Comparison of ENCODE assay signal across 1 cellular context in the genomic region with DNA sequence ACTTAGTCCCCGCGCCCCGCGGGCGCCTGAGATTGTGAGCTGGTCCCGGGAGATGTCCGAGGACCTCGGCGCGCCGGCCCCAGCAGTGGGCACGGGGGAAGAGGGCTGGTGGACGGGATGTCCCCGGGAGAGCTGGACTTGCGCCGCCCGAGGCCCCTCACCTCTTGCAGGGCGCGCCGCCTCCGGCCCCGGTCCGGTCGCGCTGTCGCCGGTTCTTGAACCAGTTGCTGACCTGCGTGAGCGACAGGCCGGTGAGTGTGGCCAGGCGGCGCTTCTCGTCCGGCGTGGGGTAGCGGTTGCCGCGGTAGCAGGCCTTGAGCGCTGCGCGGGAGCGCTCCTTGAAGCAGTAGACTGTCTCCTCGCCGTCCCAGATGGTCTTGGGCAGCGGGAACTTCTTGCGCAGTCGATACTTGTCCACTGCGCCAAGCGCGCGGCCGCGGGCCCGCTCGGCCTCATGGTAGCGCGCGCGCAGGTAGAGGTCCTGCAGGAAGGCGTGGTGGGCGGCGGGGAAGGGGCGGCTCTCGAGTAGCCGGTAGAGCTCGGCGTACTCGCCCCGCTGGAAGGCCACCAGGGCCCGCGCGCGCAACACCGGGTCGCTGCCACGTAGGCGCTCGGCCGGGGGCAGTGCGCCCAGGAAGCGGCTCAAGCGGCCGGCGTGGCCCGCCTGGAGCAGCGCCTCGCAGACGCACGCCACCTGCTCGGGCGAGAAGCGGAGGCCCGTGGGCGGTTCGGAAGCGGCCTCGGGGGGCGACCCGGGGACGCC.
A peak's percentile ranks its signal among the peaks of the same experiment; 100 is the strongest.
TF ChIP-seq lines count a peak whose summit lies in the region.

No MANE protein-coding gene starts in this region.

TF ChIP-seq in K562, 482 proteins besides CTCF, POLR2A, EP300 and RAD21 (continued from another document and continues in another):
- TF ChIP-seq, protein P1, sequence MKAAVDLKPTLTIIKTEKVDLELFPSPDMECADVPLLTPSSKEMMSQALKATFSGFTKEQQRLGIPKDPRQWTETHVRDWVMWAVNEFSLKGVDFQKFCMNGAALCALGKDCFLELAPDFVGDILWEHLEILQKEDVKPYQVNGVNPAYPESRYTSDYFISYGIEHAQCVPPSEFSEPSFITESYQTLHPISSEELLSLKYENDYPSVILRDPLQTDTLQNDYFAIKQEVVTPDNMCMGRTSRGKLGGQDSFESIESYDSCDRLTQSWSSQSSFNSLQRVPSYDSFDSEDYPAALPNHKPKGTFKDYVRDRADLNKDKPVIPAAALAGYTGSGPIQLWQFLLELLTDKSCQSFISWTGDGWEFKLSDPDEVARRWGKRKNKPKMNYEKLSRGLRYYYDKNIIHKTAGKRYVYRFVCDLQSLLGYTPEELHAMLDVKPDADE (conservative IDR thresholded peaks at IDR 0.05; ENCODE audit: control insufficient read depth, low read depth, low read length): no peak; the same call in 1 of the 2 replicates
- TF ChIP-seq, protein P2, sequence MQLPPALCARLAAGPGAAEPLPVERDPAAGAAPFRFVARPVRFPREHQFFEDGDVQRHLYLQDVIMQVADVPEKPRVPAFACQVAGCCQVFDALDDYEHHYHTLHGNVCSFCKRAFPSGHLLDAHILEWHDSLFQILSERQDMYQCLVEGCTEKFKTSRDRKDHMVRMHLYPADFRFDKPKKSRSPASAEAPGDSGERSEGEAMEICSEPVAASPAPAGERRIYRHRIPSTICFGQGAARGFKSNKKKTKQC (CRISPR knock-in tag; IDR thresholded peaks at IDR 0.05): peak; percentile 75; the same call in 1 of the 2 replicates
- TF ChIP-seq KAT7 (CRISPR knock-in tag; IDR thresholded peaks at IDR 0.05; ENCODE audit: borderline replicate concordance) (no peak; the same call in 1 of the 2 replicates), FOXP1 (CRISPR knock-in tag; IDR thresholded peaks at IDR 0.05) (peak; percentile 21; the same call in 1 of the 2 replicates), LARP7 (IDR thresholded peaks at IDR 0.05) (no peak), ADNP (tag; IDR thresholded peaks at IDR 0.05) (no peak), ZBTB7A (IDR thresholded peaks at IDR 0.05; ENCODE audit: borderline replicate concordance, control insufficient read depth, low read depth, low read length) (no peak), ZNF324 (CRISPR knock-in tag; IDR thresholded peaks at IDR 0.05) (no peak), ZNF589 (CRISPR knock-in tag; IDR thresholded peaks at IDR 0.05; ENCODE audit: low read depth) (peak; percentile 42; the same call in 1 of the 2 replicates), ZBTB17 (CRISPR knock-in tag; IDR thresholded peaks at IDR 0.05) (no peak), PCBP1 (IDR thresholded peaks at IDR 0.05; ENCODE audit: low read depth, low read length, poor library complexity, severe bottlenecking) (peak; percentile 51), PHF20 (IDR thresholded peaks at IDR 0.05; ENCODE audit: partially characterized antibody) (no peak), ARID1B (IDR thresholded peaks at IDR 0.05) (no peak), NR3C1 (CRISPR knock-in tag; IDR thresholded peaks at IDR 0.05) (no peak), ZNF785 (CRISPR knock-in tag; IDR thresholded peaks at IDR 0.05) (no peak), HNRNPH1 (optimal IDR thresholded peaks at IDR 0.05; ENCODE audit: low read depth, low read length) (no peak), CXXC5 (CRISPR knock-in tag; IDR thresholded peaks at IDR 0.05) (peak; percentile 54), ZKSCAN8 (CRISPR knock-in tag; IDR thresholded peaks at IDR 0.05) (no peak), ZNF717 (CRISPR knock-in tag; IDR thresholded peaks at IDR 0.05) (no peak), SMARCA4 (IDR thresholded peaks at IDR 0.05) (no peak), PRMT5 (CRISPR knock-in tag; IDR thresholded peaks at IDR 0.05) (no peak), HIVEP1 (CRISPR knock-in tag; IDR thresholded peaks at IDR 0.05) (no peak), HNRNPL (IDR thresholded peaks at IDR 0.05; ENCODE audit: low read depth, low read length) (0 out of 2 replicates have a peak, but pooled peaks have one; percentile 56), ZNF140 (CRISPR knock-in tag; IDR thresholded peaks at IDR 0.05) (no peak), ZNF24 (IDR thresholded peaks at IDR 0.05) (0 out of 2 replicates have a peak, but pooled peaks have one; percentile 33), ZNF445 (CRISPR knock-in tag; IDR thresholded peaks at IDR 0.05; ENCODE audit: low read depth) (no peak), ZNF583 (CRISPR knock-in tag; IDR thresholded peaks at IDR 0.05) (no peak), ILK (tag; IDR thresholded peaks at IDR 0.05; ENCODE audit: borderline replicate concordance, low read depth) (no peak), KDM4B (IDR thresholded peaks at IDR 0.05; ENCODE audit: borderline replicate concordance in 2 of 2, low read depth in 1 of 2) (no peak), NR2C1 (IDR thresholded peaks at IDR 0.05) (no peak), NR2C1 (tag; IDR thresholded peaks at IDR 0.05) (no peak), ZNF408 (CRISPR knock-in tag; IDR thresholded peaks at IDR 0.05; ENCODE audit: low read depth) (no peak), THRAP3 (IDR thresholded peaks at IDR 0.05; ENCODE audit: borderline replicate concordance) (no peak), ZNF124 (CRISPR knock-in tag; IDR thresholded peaks at IDR 0.05) (no peak; the same call in 1 of the 2 replicates), HMGN3 (IDR thresholded peaks at IDR 0.05; ENCODE audit: borderline replicate concordance, extremely low read depth, insufficient read length, low read depth, low read length) (peak; percentile 18), SPI1 (IDR thresholded peaks at IDR 0.05; ENCODE audit: borderline replicate concordance, low read depth, low read length) (no peak), TRIM28 (IDR thresholded peaks at IDR 0.05) (no peak), PHB (CRISPR knock-in tag; IDR thresholded peaks at IDR 0.05) (no peak), WHSC1 (IDR thresholded peaks at IDR 0.05; ENCODE audit: low read length) (no peak), NFE2L1 (tag; IDR thresholded peaks at IDR 0.05; ENCODE audit: borderline replicate concordance, low read depth) (no peak), RBM14 (IDR thresholded peaks at IDR 0.05; ENCODE audit: borderline replicate concordance, insufficient read depth, low read depth, low read length) (no peak), ZNF77 (CRISPR knock-in tag; IDR thresholded peaks at IDR 0.05) (no peak), KHSRP (IDR thresholded peaks at IDR 0.05) (no peak), ZNF79 (CRISPR knock-in tag; IDR thresholded peaks at IDR 0.05; ENCODE audit: low read depth) (no peak), CEBPB (tag; IDR thresholded peaks at IDR 0.05) (no peak), SMAD1 (IDR thresholded peaks at IDR 0.05; ENCODE audit: low read depth, low read length, partially characterized antibody) (no peak), ARHGAP35 (IDR thresholded peaks at IDR 0.05; ENCODE audit: partially characterized antibody) (no peak), HLTF (IDR thresholded peaks at IDR 0.05) (no peak)
- TF ChIP-seq, protein P3, sequence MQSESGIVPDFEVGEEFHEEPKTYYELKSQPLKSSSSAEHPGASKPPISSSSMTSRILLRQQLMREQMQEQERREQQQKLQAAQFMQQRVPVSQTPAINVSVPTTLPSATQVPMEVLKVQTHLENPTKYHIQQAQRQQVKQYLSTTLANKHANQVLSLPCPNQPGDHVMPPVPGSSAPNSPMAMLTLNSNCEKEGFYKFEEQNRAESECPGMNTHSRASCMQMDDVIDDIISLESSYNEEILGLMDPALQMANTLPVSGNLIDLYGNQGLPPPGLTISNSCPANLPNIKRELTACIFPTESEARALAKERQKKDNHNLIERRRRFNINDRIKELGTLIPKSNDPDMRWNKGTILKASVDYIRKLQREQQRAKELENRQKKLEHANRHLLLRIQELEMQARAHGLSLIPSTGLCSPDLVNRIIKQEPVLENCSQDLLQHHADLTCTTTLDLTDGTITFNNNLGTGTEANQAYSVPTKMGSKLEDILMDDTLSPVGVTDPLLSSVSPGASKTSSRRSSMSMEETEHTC (IDR thresholded peaks at IDR 0.05): no peak
- TF ChIP-seq, protein P4, sequence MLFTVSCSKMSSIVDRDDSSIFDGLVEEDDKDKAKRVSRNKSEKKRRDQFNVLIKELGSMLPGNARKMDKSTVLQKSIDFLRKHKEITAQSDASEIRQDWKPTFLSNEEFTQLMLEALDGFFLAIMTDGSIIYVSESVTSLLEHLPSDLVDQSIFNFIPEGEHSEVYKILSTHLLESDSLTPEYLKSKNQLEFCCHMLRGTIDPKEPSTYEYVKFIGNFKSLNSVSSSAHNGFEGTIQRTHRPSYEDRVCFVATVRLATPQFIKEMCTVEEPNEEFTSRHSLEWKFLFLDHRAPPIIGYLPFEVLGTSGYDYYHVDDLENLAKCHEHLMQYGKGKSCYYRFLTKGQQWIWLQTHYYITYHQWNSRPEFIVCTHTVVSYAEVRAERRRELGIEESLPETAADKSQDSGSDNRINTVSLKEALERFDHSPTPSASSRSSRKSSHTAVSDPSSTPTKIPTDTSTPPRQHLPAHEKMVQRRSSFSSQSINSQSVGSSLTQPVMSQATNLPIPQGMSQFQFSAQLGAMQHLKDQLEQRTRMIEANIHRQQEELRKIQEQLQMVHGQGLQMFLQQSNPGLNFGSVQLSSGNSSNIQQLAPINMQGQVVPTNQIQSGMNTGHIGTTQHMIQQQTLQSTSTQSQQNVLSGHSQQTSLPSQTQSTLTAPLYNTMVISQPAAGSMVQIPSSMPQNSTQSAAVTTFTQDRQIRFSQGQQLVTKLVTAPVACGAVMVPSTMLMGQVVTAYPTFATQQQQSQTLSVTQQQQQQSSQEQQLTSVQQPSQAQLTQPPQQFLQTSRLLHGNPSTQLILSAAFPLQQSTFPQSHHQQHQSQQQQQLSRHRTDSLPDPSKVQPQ (CRISPR knock-in tag; IDR thresholded peaks at IDR 0.05; ENCODE audit: borderline replicate concordance): no peak
- TF ChIP-seq, protein P5, sequence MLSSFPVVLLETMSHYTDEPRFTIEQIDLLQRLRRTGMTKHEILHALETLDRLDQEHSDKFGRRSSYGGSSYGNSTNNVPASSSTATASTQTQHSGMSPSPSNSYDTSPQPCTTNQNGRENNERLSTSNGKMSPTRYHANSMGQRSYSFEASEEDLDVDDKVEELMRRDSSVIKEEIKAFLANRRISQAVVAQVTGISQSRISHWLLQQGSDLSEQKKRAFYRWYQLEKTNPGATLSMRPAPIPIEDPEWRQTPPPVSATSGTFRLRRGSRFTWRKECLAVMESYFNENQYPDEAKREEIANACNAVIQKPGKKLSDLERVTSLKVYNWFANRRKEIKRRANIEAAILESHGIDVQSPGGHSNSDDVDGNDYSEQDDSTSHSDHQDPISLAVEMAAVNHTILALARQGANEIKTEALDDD (IDR thresholded peaks at IDR 0.05): no peak
- TF ChIP-seq, protein P6, sequence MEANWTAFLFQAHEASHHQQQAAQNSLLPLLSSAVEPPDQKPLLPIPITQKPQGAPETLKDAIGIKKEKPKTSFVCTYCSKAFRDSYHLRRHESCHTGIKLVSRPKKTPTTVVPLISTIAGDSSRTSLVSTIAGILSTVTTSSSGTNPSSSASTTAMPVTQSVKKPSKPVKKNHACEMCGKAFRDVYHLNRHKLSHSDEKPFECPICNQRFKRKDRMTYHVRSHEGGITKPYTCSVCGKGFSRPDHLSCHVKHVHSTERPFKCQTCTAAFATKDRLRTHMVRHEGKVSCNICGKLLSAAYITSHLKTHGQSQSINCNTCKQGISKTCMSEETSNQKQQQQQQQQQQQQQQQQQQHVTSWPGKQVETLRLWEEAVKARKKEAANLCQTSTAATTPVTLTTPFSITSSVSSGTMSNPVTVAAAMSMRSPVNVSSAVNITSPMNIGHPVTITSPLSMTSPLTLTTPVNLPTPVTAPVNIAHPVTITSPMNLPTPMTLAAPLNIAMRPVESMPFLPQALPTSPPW (CRISPR knock-in tag; IDR thresholded peaks at IDR 0.05): no peak
- TF ChIP-seq, protein P7, sequence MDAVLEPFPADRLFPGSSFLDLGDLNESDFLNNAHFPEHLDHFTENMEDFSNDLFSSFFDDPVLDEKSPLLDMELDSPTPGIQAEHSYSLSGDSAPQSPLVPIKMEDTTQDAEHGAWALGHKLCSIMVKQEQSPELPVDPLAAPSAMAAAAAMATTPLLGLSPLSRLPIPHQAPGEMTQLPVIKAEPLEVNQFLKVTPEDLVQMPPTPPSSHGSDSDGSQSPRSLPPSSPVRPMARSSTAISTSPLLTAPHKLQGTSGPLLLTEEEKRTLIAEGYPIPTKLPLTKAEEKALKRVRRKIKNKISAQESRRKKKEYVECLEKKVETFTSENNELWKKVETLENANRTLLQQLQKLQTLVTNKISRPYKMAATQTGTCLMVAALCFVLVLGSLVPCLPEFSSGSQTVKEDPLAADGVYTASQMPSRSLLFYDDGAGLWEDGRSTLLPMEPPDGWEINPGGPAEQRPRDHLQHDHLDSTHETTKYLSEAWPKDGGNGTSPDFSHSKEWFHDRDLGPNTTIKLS (IDR thresholded peaks at IDR 0.05; ENCODE audit: borderline replicate concordance, low read depth): peak; percentile 97
- TF ChIP-seq, protein P8, sequence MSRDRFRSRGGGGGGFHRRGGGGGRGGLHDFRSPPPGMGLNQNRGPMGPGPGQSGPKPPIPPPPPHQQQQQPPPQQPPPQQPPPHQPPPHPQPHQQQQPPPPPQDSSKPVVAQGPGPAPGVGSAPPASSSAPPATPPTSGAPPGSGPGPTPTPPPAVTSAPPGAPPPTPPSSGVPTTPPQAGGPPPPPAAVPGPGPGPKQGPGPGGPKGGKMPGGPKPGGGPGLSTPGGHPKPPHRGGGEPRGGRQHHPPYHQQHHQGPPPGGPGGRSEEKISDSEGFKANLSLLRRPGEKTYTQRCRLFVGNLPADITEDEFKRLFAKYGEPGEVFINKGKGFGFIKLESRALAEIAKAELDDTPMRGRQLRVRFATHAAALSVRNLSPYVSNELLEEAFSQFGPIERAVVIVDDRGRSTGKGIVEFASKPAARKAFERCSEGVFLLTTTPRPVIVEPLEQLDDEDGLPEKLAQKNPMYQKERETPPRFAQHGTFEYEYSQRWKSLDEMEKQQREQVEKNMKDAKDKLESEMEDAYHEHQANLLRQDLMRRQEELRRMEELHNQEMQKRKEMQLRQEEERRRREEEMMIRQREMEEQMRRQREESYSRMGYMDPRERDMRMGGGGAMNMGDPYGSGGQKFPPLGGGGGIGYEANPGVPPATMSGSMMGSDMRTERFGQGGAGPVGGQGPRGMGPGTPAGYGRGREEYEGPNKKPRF (IDR thresholded peaks at IDR 0.05; ENCODE audit: low read depth, low read length): no peak
- TF ChIP-seq, protein P9, sequence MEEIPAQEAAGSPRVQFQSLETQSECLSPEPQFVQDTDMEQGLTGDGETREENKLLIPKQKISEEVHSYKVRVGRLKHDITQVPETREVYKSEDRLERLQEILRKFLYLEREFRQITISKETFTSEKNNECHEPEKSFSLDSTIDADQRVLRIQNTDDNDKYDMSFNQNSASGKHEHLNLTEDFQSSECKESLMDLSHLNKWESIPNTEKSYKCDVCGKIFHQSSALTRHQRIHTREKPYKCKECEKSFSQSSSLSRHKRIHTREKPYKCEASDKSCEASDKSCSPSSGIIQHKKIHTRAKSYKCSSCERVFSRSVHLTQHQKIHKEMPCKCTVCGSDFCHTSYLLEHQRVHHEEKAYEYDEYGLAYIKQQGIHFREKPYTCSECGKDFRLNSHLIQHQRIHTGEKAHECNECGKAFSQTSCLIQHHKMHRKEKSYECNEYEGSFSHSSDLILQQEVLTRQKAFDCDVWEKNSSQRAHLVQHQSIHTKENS (CRISPR knock-in tag; IDR thresholded peaks at IDR 0.05): no peak
- TF ChIP-seq, protein P10, sequence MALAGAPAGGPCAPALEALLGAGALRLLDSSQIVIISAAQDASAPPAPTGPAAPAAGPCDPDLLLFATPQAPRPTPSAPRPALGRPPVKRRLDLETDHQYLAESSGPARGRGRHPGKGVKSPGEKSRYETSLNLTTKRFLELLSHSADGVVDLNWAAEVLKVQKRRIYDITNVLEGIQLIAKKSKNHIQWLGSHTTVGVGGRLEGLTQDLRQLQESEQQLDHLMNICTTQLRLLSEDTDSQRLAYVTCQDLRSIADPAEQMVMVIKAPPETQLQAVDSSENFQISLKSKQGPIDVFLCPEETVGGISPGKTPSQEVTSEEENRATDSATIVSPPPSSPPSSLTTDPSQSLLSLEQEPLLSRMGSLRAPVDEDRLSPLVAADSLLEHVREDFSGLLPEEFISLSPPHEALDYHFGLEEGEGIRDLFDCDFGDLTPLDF (CRISPR knock-in tag; IDR thresholded peaks at IDR 0.05): no peak
